ENCODE assay signal across 30 cellular contexts in genomic region chr22:37991738-37992442, GRCh38. TPM values are rescaled to one million over a fixed set of nuclear protein-coding genes. Genes with fewer than 3 reads are reported as not detected.
DNase-seq lines count a peak whose midpoint lies in the region; ATAC-seq and TF ChIP-seq lines count a peak whose summit lies in the region.
"Had no signal": no experiment of that assay in that cellular context is flagged by ENCODE, and none has a peak within 500 bp of the region (broad histone marks: within the 10 kb centered on the region; RNA-seq: fewer than 3 reads in every experiment).

No MANE protein-coding gene starts in this region.

- no peak overlapping the region for H3K4ac ChIP-seq in neuronal stem cell (ENCODE audit: low read length)

- H2BK15ac ChIP-seq in neuronal stem cell (ENCODE audit: low read length): no peak overlapping the region

- peak; percentile 15 for DNase-seq in RKO (ENCODE audit: low spot score)
- DNase-seq in neuronal stem cell (ENCODE audit: low spot score): no peak
- no peak for DNase-seq in NCI-H2196 (lab: John Stamatoyannopoulos, UW; ENCODE audit: unreplicated experiment)
- DNase-seq in GM19238 (ENCODE audit: insufficient read length, low spot score): no peak
- DNase-seq in CD1c-positive myeloid dendritic cell (ENCODE audit: extremely low spot score): no peak
- DNase-seq: AML-193; CD4-positive, alpha-beta memory T cell; COR-L47; DMS79 treated with DMSO at 0.1 percent for 48 hours; GF-D8; H9; HFFc6; Karpas-422; NCI-H1092; NCI-H1417 treated with DMSO at 0.1 percent for 48 hours; NCI-H187; NCI-H446 treated with DMSO at 0.1 percent for 48 hours; NCI-H526; NCI-H82; NK-92 treated with Interleukin-12 subunit alpha and Interleukin-12 subunit beta, amount 100 ng/mL, for 24 hours; PC-3; SJCRH30; T-cell had no signal

- no peak overlapping the region for H4K91ac ChIP-seq in neuronal stem cell (ENCODE audit: low read depth, low read length, poor library complexity)

- no peak overlapping the region for H3K4me2 ChIP-seq in neuronal stem cell (ENCODE audit: insufficient read depth, low read length, poor library complexity, severe bottlenecking)
- H3K4me2 ChIP-seq: A549, GM23338 had no signal

- peak overlapping the region; percentile 23 for H3K14ac ChIP-seq in neuronal stem cell (ENCODE audit: low read length)

- H3K18ac ChIP-seq in neuronal stem cell (ENCODE audit: low read length): peak overlapping the region; percentile 27

- H4K8ac ChIP-seq in neuronal stem cell (ENCODE audit: low read depth, low read length): no peak overlapping the region

- no peak for ATAC-seq in HG03108 (IDR thresholded peaks at IDR 0.05; ENCODE audit: unreplicated experiment)
- ATAC-seq: A549, GM23338, PC-3, Right ventricle myocardium inferior, T-cell had no signal

- H3K79me1 ChIP-seq in neuronal stem cell (ENCODE audit: low read depth, low read length): peaks cover 2% of the 10 kb centered on the region

- no peaks in the 10 kb centered on the region for H3K4me1 ChIP-seq in HEK293 (ENCODE audit: control insufficient read depth, insufficient read depth, low read length)
- peaks cover 0 to 5% of the 10 kb centered on the region in 2 donors for H3K4me1 ChIP-seq in neuronal stem cell (ENCODE audit: control insufficient read depth in 2 of 2, insufficient read depth in 1 of 2, low read depth in 1 of 2, low read length in 2 of 2)
- H3K4me1 ChIP-seq: A549, SJCRH30 had no signal

- H2AK5ac ChIP-seq in neuronal stem cell (ENCODE audit: low read depth, low read length): no peak overlapping the region

- no peak overlapping the region for H3K4me3 ChIP-seq in HEK293 (ENCODE audit: low read depth, low read length)
- no peak overlapping the region for H3K4me3 ChIP-seq in neuronal stem cell (ENCODE audit: low read length in 2 of 2)
- H3K4me3 ChIP-seq: A549; BLaER1 treated with 17β-estradiol and CSF1 and Interleukin-3, amounts not matched to agents 10 nM and 100 nM; GM23338; SJCRH30 had no signal

- H3K27me3 ChIP-seq in neuronal stem cell (ENCODE audit: control insufficient read depth in 3 of 3, insufficient read depth in 3 of 3, low read depth in 1 of 3, low read length in 3 of 3): no peaks in the 10 kb centered on the region
- H3K27me3 ChIP-seq: BLaER1 treated with 17β-estradiol and CSF1 and Interleukin-3, amounts not matched to agents 10 nM and 100 nM; SJCRH30 had no signal

- H3K27ac ChIP-seq in HEK293 (ENCODE audit: extremely low read depth, low read depth, low read length) (no peak overlapping the region), cingulate gyrus (ENCODE audit: low read depth, low read length) (peak overlapping the region; percentile 63), neuronal stem cell (replicated peaks; ENCODE audit: low read length) (no peak overlapping the region)
- H3K27ac ChIP-seq: A549, SJCRH30 had no signal

- H2AFZ ChIP-seq in neuronal stem cell (ENCODE audit: low read length): no peak overlapping the region
- H2AFZ ChIP-seq: GM23338 had no signal

- H2BK12ac ChIP-seq in neuronal stem cell (ENCODE audit: low read length): no peak overlapping the region

- H3K9me3 ChIP-seq in HEK293 (ENCODE audit: control insufficient read depth, insufficient read depth, low read depth, low read length) (no peaks in the 10 kb centered on the region), neuronal stem cell (replicated peaks in 1 of 2; ENCODE audit: control insufficient read depth in 2 of 2, insufficient read depth in 1 of 2, low read depth in 1 of 2, low read length in 2 of 2) (no peaks in the 10 kb centered on the region)
- H3K9me3 ChIP-seq: A549; BLaER1 treated with 17β-estradiol and CSF1 and Interleukin-3, amounts not matched to agents 10 nM and 100 nM; SJCRH30 had no signal

- no peak overlapping the region for H3K23ac ChIP-seq in neuronal stem cell (ENCODE audit: low read depth, low read length, poor library complexity)

- CTCF ChIA-PET in HEK293 (lab: Yijun Ruan, JAX): interaction anchor here (0.7 to 1.3 kb wide), 3 partner anchors 26 to 148 kb away, joined by 3 to 4 read pairs (median 4); no protein-coding TSS in a partner anchor

- no CpG with 5 or more reads among the region's 6 CpGs for whole genome bisulfite sequencing in neuronal stem cell (ENCODE audit: extremely low coverage in 2 of 2, insufficient read length in 2 of 2, insufficient replicate concordance in 1 of 2), 2 donors

- no peak overlapping the region for H2BK5ac ChIP-seq in neuronal stem cell (ENCODE audit: low read length)

- POLR2A ChIA-PET in HEK293 (lab: Yijun Ruan, JAX): no interaction called here

- H2BK120ac ChIP-seq in neuronal stem cell (ENCODE audit: low read depth, low read length): no peak overlapping the region

- TF ChIP-seq CTCF in HEK293 (tag by site-specific recombination; IDR thresholded peaks at IDR 0.05): no peak

- H3K36me3 ChIP-seq in HEK293 (ENCODE audit: control insufficient read depth in 2 of 2, insufficient read depth in 1 of 2, low read length in 2 of 2): peaks cover 0 to 2% of the 10 kb centered on the region in 2 experiments; a peak in 1 of 3 replicates
- peaks cover 0 to 2% of the 10 kb centered on the region in 2 donors for H3K36me3 ChIP-seq in neuronal stem cell (replicated peaks in 1 of 2; ENCODE audit: control insufficient read depth in 2 of 2, insufficient read depth in 2 of 2, low read length in 2 of 2)
- H3K36me3 ChIP-seq: SJCRH30 had no signal

- H3K9ac ChIP-seq in neuronal stem cell (ENCODE audit: low read depth, low read length, poor library complexity): no peak overlapping the region
- H3K9ac ChIP-seq: BLaER1 treated with 17β-estradiol and CSF1 and Interleukin-3, amounts not matched to agents 10 nM and 100 nM had no signal

TF ChIP-seq in HEK293, 187 proteins besides CTCF, POLR2A, EP300 and RAD21 (continues in another document):
- no peak for TF ChIP-seq YY1 (tag by site-specific recombination; IDR thresholded peaks at IDR 0.05)
- TF ChIP-seq EGR2 (tag by site-specific recombination; IDR thresholded peaks at IDR 0.05; ENCODE audit: low read depth): no peak
- TF ChIP-seq ZNF843 (tag by site-specific recombination; IDR thresholded peaks at IDR 0.05): no peak
- no peak for TF ChIP-seq KLF10 (tag by site-specific recombination; IDR thresholded peaks at IDR 0.05)
- no peak for TF ChIP-seq ZNF24 (tag by site-specific recombination; IDR thresholded peaks at IDR 0.05)
- no peak for TF ChIP-seq ZNF610 (tag by site-specific recombination; IDR thresholded peaks at IDR 0.05; ENCODE audit: borderline replicate concordance)
- TF ChIP-seq ZNF394 (tag by site-specific recombination; IDR thresholded peaks at IDR 0.05; ENCODE audit: borderline replicate concordance): no peak
- no peak for TF ChIP-seq REPIN1 (tag by site-specific recombination; IDR thresholded peaks at IDR 0.05; ENCODE audit: low read depth)
- 0 out of 2 replicates have a peak, but pooled peaks have one; percentile 44 for TF ChIP-seq ZBTB21 (tag by site-specific recombination; IDR thresholded peaks at IDR 0.05)
- TF ChIP-seq ZBTB17 (tag by site-specific recombination; IDR thresholded peaks at IDR 0.05): no peak
- TF ChIP-seq ZSCAN16 (tag by site-specific recombination; IDR thresholded peaks at IDR 0.05): no peak
- peak; percentile 57 for TF ChIP-seq ZNF629 (tag by site-specific recombination; IDR thresholded peaks at IDR 0.05)
- no peak for TF ChIP-seq ZNF521 (tag by site-specific recombination; IDR thresholded peaks at IDR 0.05)
- TF ChIP-seq PRDM6 (tag by site-specific recombination; IDR thresholded peaks at IDR 0.05): no peak
- no peak for TF ChIP-seq ZNF596 (tag by site-specific recombination; IDR thresholded peaks at IDR 0.05)
- TF ChIP-seq TSHZ1 (tag by site-specific recombination; IDR thresholded peaks at IDR 0.05; ENCODE audit: borderline replicate concordance): no peak
- TF ChIP-seq ZNF350 (tag by site-specific recombination; IDR thresholded peaks at IDR 0.05): no peak

RNA-seq across cellular contexts. Expression of gene SOX10, which starts 7.5 kb away (rescaled TPM):
- polyA plus RNA-seq in neuronal stem cell (2013, experiment 1 of 2): 1.5 TPM
- 1.4 TPM for polyA plus RNA-seq in neuronal stem cell (2013, experiment 2 of 2)
- polyA plus RNA-seq: A549; CD4-positive, alpha-beta memory T cell had no signal

RNA-seq across cellular contexts. Expression of gene POLR2F, which starts 38.4 kb away (rescaled TPM):
- 108 TPM for polyA plus RNA-seq in neuronal stem cell (2013, experiment 1 of 2)
- 103 TPM for polyA plus RNA-seq in neuronal stem cell (2013, experiment 2 of 2)

RNA-seq across cellular contexts. Expression of gene C22orf23, which starts 38.5 kb away (rescaled TPM):
- 1.3 TPM for polyA plus RNA-seq in neuronal stem cell (2013, experiment 1 of 2)
- polyA plus RNA-seq in neuronal stem cell (2013, experiment 2 of 2): 1.1 TPM
- polyA plus RNA-seq: CD4-positive, alpha-beta memory T cell; GM23338 had no signal
